In the genomic region with DNA sequence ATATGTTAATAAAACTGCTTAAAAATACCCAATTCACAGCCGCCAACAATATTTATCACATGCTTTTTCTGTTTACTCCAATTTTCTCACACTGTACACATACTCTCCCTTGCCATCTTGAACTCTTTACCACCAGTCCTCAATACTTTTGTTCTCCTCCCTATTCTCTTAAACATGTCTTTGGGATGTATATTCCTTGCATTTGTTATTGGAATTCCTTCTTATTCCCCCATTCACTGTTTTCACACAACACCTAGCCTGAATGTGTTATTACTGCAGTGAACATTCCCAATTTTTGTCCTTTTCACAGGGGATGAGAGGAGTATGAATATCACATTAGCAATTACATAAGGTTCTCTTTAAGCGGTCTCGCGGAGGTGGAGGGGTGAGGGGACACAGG, we compare ENCODE assay signal across 30 cellular contexts.
"Had no signal": no experiment of that assay in that cellular context is flagged by ENCODE, and none has a peak within 500 bp of the region (broad histone marks: within the 10 kb centered on the region; RNA-seq: fewer than 3 reads in every experiment).

No MANE protein-coding gene starts in this region.

- H3K9me3 Mint-ChIP-seq: activated B cell treated with CpG ODN at 0.5 μM for 24 hours; activated CD4-positive, alpha-beta memory T cell treated with anti-CD3 and anti-CD28 coated beads, Interleukin-2, amount 10 ng/mL, durations not matched to agents 7 days and 5 days; activated CD4-positive, alpha-beta T cell treated with anti-CD3 and anti-CD28 coated beads, Interleukin-2, amount 10 ng/mL, durations not matched to agents 24 days and 14 days; activated naive CD4-positive, alpha-beta T cell treated with anti-CD3 and anti-CD28 coated beads, Interleukin-2, amount 10 ng/mL, durations not matched to agents 7 days and 5 days; activated naive CD4-positive, alpha-beta T cell treated with anti-CD3 and anti-CD28 coated beads, Interleukin-2, amount 50 U/mL, for 72 hours; activated T-cell treated with anti-CD3 and anti-CD28 coated beads, Interleukin-2, amount 50 U/mL, for 24 hours; activated T-cell treated with anti-CD3 and anti-CD28 coated beads, Interleukin-2, amount 50 U/mL, for 72 hours; brain; T-helper 2 cell treated with Interferon-gamma antibody and Interleukin-4, amounts not matched to agents 5 μg/mL and 100 μg/mL, for 36 hours had no signal

- H3K27me3 Mint-ChIP-seq: activated B cell treated with CpG ODN at 0.5 μM for 24 hours; activated CD4-positive, alpha-beta memory T cell treated with anti-CD3 and anti-CD28 coated beads, Interleukin-2, amount 10 ng/mL, durations not matched to agents 7 days and 5 days; activated CD4-positive, alpha-beta T cell treated with anti-CD3 and anti-CD28 coated beads for 36 hours; activated CD4-positive, alpha-beta T cell treated with anti-CD3 and anti-CD28 coated beads, Interleukin-2, amount 10 ng/mL, durations not matched to agents 24 days and 14 days; activated naive CD4-positive, alpha-beta T cell treated with anti-CD3 and anti-CD28 coated beads, Interleukin-2, amount 10 ng/mL, durations not matched to agents 7 days and 5 days; activated T-cell treated with anti-CD3 and anti-CD28 coated beads, Interleukin-2, amount 50 U/mL, for 24 hours; T-helper 17 cell had no signal

- H3K9me3 ChIP-seq: ascending aorta, breast epithelium, colonic mucosa, esophagus squamous epithelium had no signal

- H3K27ac ChIP-seq: ascending aorta, breast epithelium, cardiac muscle cell, colonic mucosa, epithelial cell of prostate, esophagus squamous epithelium, WERI-Rb-1 had no signal

- H3K4me3 Mint-ChIP-seq: activated B cell treated with CpG ODN at 0.5 μM for 24 hours; activated CD4-positive, alpha-beta memory T cell treated with anti-CD3 and anti-CD28 coated beads, Interleukin-2, amount 10 ng/mL, durations not matched to agents 7 days and 5 days; activated CD4-positive, alpha-beta T cell treated with anti-CD3 and anti-CD28 coated beads for 36 hours; activated CD4-positive, alpha-beta T cell treated with anti-CD3 and anti-CD28 coated beads, Interleukin-2, amount 10 ng/mL, durations not matched to agents 24 days and 14 days; activated naive CD4-positive, alpha-beta T cell treated with anti-CD3 and anti-CD28 coated beads, Interleukin-2, amount 10 ng/mL, durations not matched to agents 7 days and 5 days; activated T-cell treated with anti-CD3 and anti-CD28 coated beads, Interleukin-2, amount 50 U/mL, for 24 hours; activated T-cell treated with anti-CD3 and anti-CD28 coated beads, Interleukin-2, amount 50 U/mL, for 72 hours; brain; T-helper 17 cell; T-helper 2 cell treated with Interferon-gamma antibody and Interleukin-4, amounts not matched to agents 5 μg/mL and 100 μg/mL, for 36 hours had no signal

- H3K27me3 ChIP-seq: ascending aorta, breast epithelium, cardiac muscle cell, colonic mucosa, esophagus squamous epithelium had no signal

- ATAC-seq: activated CD4-positive, alpha-beta T cell treated with anti-CD3 and anti-CD28 coated beads for 36 hours; activated naive CD4-positive, alpha-beta T cell treated with anti-CD3 and anti-CD28 coated beads, Interleukin-2, amount 50 U/mL, for 72 hours; activated T-cell treated with anti-CD3 and anti-CD28 coated beads, Interleukin-2, amount 50 U/mL, for 72 hours; T-helper 17 cell had no signal

- DNase-seq: activated B cell treated with CpG ODN at 0.5 μM for 24 hours; activated CD4-positive, alpha-beta memory T cell treated with anti-CD3 and anti-CD28 coated beads, Interleukin-2, amount 10 ng/mL, durations not matched to agents 7 days and 5 days; activated CD4-positive, alpha-beta T cell treated with anti-CD3 and anti-CD28 coated beads for 36 hours; activated CD4-positive, alpha-beta T cell treated with anti-CD3 and anti-CD28 coated beads, Interleukin-2, amount 10 ng/mL, durations not matched to agents 24 days and 14 days; activated CD4-positive, alpha-beta T cell treated with anti-CD3 and anti-CD28 coated beads, Interleukin-2, amount 50 U/mL, for 4 hours; activated CD4-positive, CD25-positive, alpha-beta regulatory T cell treated with anti-CD3 and anti-CD28 coated beads, Interleukin-2, amount 50 U/mL, for 72 hours; activated CD8-positive, alpha-beta memory T cell treated with anti-CD3 and anti-CD28 coated beads, Interleukin-2, amount 50 U/mL, for 48 hours; activated gamma-delta T cell; activated naive CD4-positive, alpha-beta T cell; activated naive CD4-positive, alpha-beta T cell treated with anti-CD3 and anti-CD28 coated beads, Interleukin-2, amount 10 ng/mL, durations not matched to agents 7 days and 5 days; activated T-cell treated with anti-CD3 and anti-CD28 coated beads for 4 hours; activated T-cell treated with anti-CD3 and anti-CD28 coated beads, Interleukin-2, amount 50 U/mL, for 24 hours; activated T-cell treated with anti-CD3 and anti-CD28 coated beads, Interleukin-2, amount 50 U/mL, for 72 hours; central memory CD4-positive, alpha-beta T cell; cerebellar nuclear complex; colonic mucosa; effector CD8-positive, alpha-beta T cell; esophagus squamous epithelium; foreskin melanocyte; head of caudate nucleus; T-helper 17 cell; T1000; WERI-Rb-1 had no signal

- H3K4me3 ChIP-seq: ascending aorta, breast epithelium, cardiac muscle cell, colonic mucosa, esophagus squamous epithelium had no signal

- H3K4me1 ChIP-seq: breast epithelium, colonic mucosa, esophagus squamous epithelium had no signal

- H3K36me3 ChIP-seq: breast epithelium, colonic mucosa had no signal

- H3K27ac Mint-ChIP-seq: activated B cell treated with CpG ODN at 0.5 μM for 24 hours; activated CD4-positive, alpha-beta memory T cell treated with anti-CD3 and anti-CD28 coated beads, Interleukin-2, amount 10 ng/mL, durations not matched to agents 7 days and 5 days; activated CD4-positive, alpha-beta T cell treated with anti-CD3 and anti-CD28 coated beads for 36 hours; activated CD4-positive, alpha-beta T cell treated with anti-CD3 and anti-CD28 coated beads, Interleukin-2, amount 10 ng/mL, durations not matched to agents 24 days and 14 days; activated naive CD4-positive, alpha-beta T cell treated with anti-CD3 and anti-CD28 coated beads, Interleukin-2, amount 10 ng/mL, durations not matched to agents 7 days and 5 days; activated naive CD4-positive, alpha-beta T cell treated with anti-CD3 and anti-CD28 coated beads, Interleukin-2, amount 50 U/mL, for 72 hours; activated T-cell treated with anti-CD3 and anti-CD28 coated beads, Interleukin-2, amount 50 U/mL, for 24 hours; activated T-cell treated with anti-CD3 and anti-CD28 coated beads, Interleukin-2, amount 50 U/mL, for 72 hours; brain; T-helper 17 cell; T-helper 2 cell treated with Interferon-gamma antibody and Interleukin-4, amounts not matched to agents 5 μg/mL and 100 μg/mL, for 36 hours had no signal

- H3K4me1 Mint-ChIP-seq: activated CD4-positive, alpha-beta memory T cell treated with anti-CD3 and anti-CD28 coated beads, Interleukin-2, amount 10 ng/mL, durations not matched to agents 7 days and 5 days; activated CD4-positive, alpha-beta T cell treated with anti-CD3 and anti-CD28 coated beads for 36 hours; activated CD4-positive, alpha-beta T cell treated with anti-CD3 and anti-CD28 coated beads, Interleukin-2, amount 10 ng/mL, durations not matched to agents 24 days and 14 days; activated naive CD4-positive, alpha-beta T cell treated with anti-CD3 and anti-CD28 coated beads, Interleukin-2, amount 10 ng/mL, durations not matched to agents 7 days and 5 days had no signal
